ENCODE assay signal across 11 cellular contexts in genomic region chr10:77247076-77247561, GRCh38.
DNase-seq lines count a peak whose midpoint lies in the region; ATAC-seq and TF ChIP-seq lines count a peak whose summit lies in the region.
"Had no signal": no experiment of that assay in that cellular context is flagged by ENCODE, and none has a peak within 500 bp of the region (broad histone marks: within the 10 kb centered on the region; RNA-seq: fewer than 3 reads in every experiment).

No MANE protein-coding gene starts in this region.

- H3K27me3 Mint-ChIP-seq in activated CD4-positive, alpha-beta T cell treated with anti-CD3 and anti-CD28 coated beads, Interleukin-2, amount 10 ng/mL, durations not matched to agents 24 days and 14 days = no peaks in the 10 kb centered on the region
- H3K27me3 Mint-ChIP-seq: activated CD4-positive, alpha-beta memory T cell treated with anti-CD3 and anti-CD28 coated beads for 36 hours had no signal

- H3K27ac ChIP-seq in adrenal gland = no peak overlapping the region

- H3K36me3 Mint-ChIP-seq in activated CD4-positive, alpha-beta T cell treated with anti-CD3 and anti-CD28 coated beads, Interleukin-2, amount 10 ng/mL, durations not matched to agents 24 days and 14 days (ENCODE audit: low read depth) = no peaks in the 10 kb centered on the region
- H3K36me3 Mint-ChIP-seq: activated CD4-positive, alpha-beta memory T cell treated with anti-CD3 and anti-CD28 coated beads for 36 hours; stimulated activated effector memory CD8-positive, alpha-beta T cell treated with anti-CD3 and anti-CD28 coated beads, Interleukin-12 subunit alpha, Interleukin-12 subunit beta, amount 100 ng/mL, for 72 hours had no signal

- no peak overlapping the region for H3K27ac Mint-ChIP-seq in activated CD4-positive, alpha-beta T cell treated with anti-CD3 and anti-CD28 coated beads, Interleukin-2, amount 10 ng/mL, durations not matched to agents 24 days and 14 days
- H3K27ac Mint-ChIP-seq: activated CD4-positive, alpha-beta memory T cell treated with anti-CD3 and anti-CD28 coated beads for 36 hours; stimulated activated effector memory CD8-positive, alpha-beta T cell treated with anti-CD3 and anti-CD28 coated beads, Interleukin-12 subunit alpha, Interleukin-12 subunit beta, amount 100 ng/mL, for 72 hours had no signal

- H3K4me3 Mint-ChIP-seq in activated CD4-positive, alpha-beta T cell treated with anti-CD3 and anti-CD28 coated beads, Interleukin-2, amount 10 ng/mL, durations not matched to agents 24 days and 14 days = no peak overlapping the region
- H3K4me3 Mint-ChIP-seq: activated CD4-positive, alpha-beta memory T cell treated with anti-CD3 and anti-CD28 coated beads for 36 hours; stimulated activated effector memory CD8-positive, alpha-beta T cell treated with anti-CD3 and anti-CD28 coated beads, Interleukin-12 subunit alpha, Interleukin-12 subunit beta, amount 100 ng/mL, for 72 hours had no signal

- DNase-seq in HT1080 (ENCODE audit: low read depth) (peak; percentile 20), adrenal gland (peak; percentile 23 to 63 (median 49)), left ventricle myocardium superior (no peak), sciatic nerve (ENCODE audit: low spot score) (no peak), NCI-H526 (lab: John Stamatoyannopoulos, UW) (no peak), NCI-H2081 (lab: John Stamatoyannopoulos, UW) (no peak)
- DNase-seq in activated CD4-positive, alpha-beta T cell treated with anti-CD3 and anti-CD28 coated beads, Interleukin-2, amount 10 ng/mL, durations not matched to agents 24 days and 14 days = no peak
- DNase-seq: activated CD4-positive, alpha-beta memory T cell treated with anti-CD3 and anti-CD28 coated beads for 36 hours; cerebellar nuclear complex had no signal

- H3K4me1 ChIP-seq in adrenal gland (replicated peaks in 1 of 2) = peaks cover 0 to 42% of the 10 kb centered on the region in 2 donors

- H3K9me3 Mint-ChIP-seq in activated CD4-positive, alpha-beta T cell treated with anti-CD3 and anti-CD28 coated beads, Interleukin-2, amount 10 ng/mL, durations not matched to agents 24 days and 14 days = no peaks in the 10 kb centered on the region
- H3K9me3 Mint-ChIP-seq: activated CD4-positive, alpha-beta memory T cell treated with anti-CD3 and anti-CD28 coated beads for 36 hours; stimulated activated effector memory CD8-positive, alpha-beta T cell treated with anti-CD3 and anti-CD28 coated beads, Interleukin-12 subunit alpha, Interleukin-12 subunit beta, amount 100 ng/mL, for 72 hours had no signal

- H3K9me3 ChIP-seq in adrenal gland (replicated peaks in 1 of 3) = no peaks in the 10 kb centered on the region

- ATAC-seq in left ventricle myocardium superior = peak; percentile 90
- peak; percentile 80 for ATAC-seq in sciatic nerve
- ATAC-seq in HG03196 (IDR thresholded peaks at IDR 0.05; ENCODE audit: unreplicated experiment) = no peak
- ATAC-seq: stimulated activated effector memory CD8-positive, alpha-beta T cell treated with anti-CD3 and anti-CD28 coated beads, Interleukin-12 subunit alpha, Interleukin-12 subunit beta, amount 100 ng/mL, for 72 hours had no signal

- TF ChIP-seq CTCF in adrenal gland (IDR thresholded peaks at IDR 0.05) = no peak

- 24 to 30% (median 27%) methylated on average over 7 of the region's 7 CpGs for WGBS in adrenal gland, 4 donors

- no peaks in the 10 kb centered on the region for H3K36me3 ChIP-seq in adrenal gland (replicated peaks in 1 of 2)

- TF ChIP-seq POLR2A in adrenal gland (IDR thresholded peaks at IDR 0.05) = no peak

- H3K27me3 ChIP-seq in adrenal gland = no peaks in the 10 kb centered on the region

- intact Hi-C loops in adrenal gland (cut with DNase I) (loop anchor here in 1 of 2 donors (10.0 kb wide), 1 partner anchor 398 kb away; no protein-coding TSS in a partner anchor), left ventricle myocardium superior (cut with micrococcal nuclease) (no loop called here), sciatic nerve (cut with DNase I) (no loop called here)
- intact Hi-C loops in activated CD4-positive, alpha-beta T cell treated with anti-CD3 and anti-CD28 coated beads, Interleukin-2, amount 10 ng/mL, durations not matched to agents 24 days and 14 days (cut with micrococcal nuclease) = no loop called here

- no peaks in the 10 kb centered on the region for H3K4me1 Mint-ChIP-seq in activated CD4-positive, alpha-beta T cell treated with anti-CD3 and anti-CD28 coated beads, Interleukin-2, amount 10 ng/mL, durations not matched to agents 24 days and 14 days

- H3K4me3 ChIP-seq in adrenal gland = no peak overlapping the region

Comparison
In these comparisons a context has a peak if more than half of its experiments do, and no peak if none do; other contexts are left out.
1. DNase-seq: peak in HT1080 (single experiment) and adrenal gland (7 of 7); none in left ventricle myocardium superior (single experiment), sciatic nerve (single experiment), activated CD4-positive, alpha-beta T cell treated with anti-CD3 and anti-CD28 coated beads, Interleukin-2, amount 10 ng/mL, durations not matched to agents 24 days and 14 days (single experiment), NCI-H526 (0 of 2) and NCI-H2081 (0 of 2).